In the genomic region with DNA sequence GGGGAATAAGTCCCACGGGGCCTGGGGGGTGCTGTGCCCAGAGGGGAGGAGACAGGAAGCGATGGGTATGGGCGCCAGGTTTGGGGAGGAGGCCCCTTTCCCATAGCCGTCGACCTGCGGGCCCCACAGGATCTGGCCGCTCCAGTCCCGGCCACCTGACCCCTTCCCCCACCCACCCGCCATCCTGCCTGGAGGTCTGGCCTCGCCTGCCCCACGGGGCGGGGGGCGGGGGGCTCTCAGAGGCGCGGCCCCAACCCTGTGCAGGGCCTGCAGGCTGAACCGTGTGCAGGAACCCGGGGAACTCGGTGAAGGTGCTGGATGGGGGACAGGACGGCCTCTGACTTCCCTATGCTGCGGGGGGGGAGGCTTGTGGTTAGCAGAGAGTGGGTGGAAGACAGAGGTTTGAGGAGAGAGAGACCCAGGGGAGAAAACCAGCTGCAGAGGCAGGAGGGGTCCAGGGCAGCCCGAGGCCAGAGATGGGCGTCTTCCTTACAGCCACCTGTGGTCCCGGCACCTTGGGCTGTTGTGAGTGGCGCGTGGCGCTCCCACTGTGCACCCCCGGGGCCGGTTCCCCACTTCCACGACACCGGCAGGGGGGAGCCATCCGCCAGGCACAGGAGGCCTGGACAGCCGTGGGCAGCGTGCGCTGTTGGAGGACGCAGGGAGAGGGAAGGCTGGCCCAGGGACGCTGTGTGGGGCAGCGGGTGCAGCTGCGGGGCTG, we compare ENCODE assay signal across 1 cellular context.
TF ChIP-seq lines count a peak whose summit lies in the region.

No MANE protein-coding gene starts in this region.

TF ChIP-seq in HepG2, 621 proteins besides CTCF, POLR2A, EP300 and RAD21:
- TF ChIP-seq BRCA1 (CRISPR knock-in tag; IDR thresholded peaks at IDR 0.05): no peak
- TF ChIP-seq, protein P1, sequence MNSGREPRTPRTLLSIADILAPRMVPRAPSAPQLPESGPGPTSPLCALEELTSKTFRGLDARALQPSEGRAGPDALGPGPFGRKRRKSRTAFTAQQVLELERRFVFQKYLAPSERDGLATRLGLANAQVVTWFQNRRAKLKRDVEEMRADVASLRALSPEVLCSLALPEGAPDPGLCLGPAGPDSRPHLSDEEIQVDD (CRISPR knock-in tag; IDR thresholded peaks at IDR 0.05; ENCODE audit: borderline replicate concordance): no peak
- no peak for TF ChIP-seq ELF3 (CRISPR knock-in tag; IDR thresholded peaks at IDR 0.05)
- no peak for TF ChIP-seq ZNF562 (CRISPR knock-in tag; IDR thresholded peaks at IDR 0.05; ENCODE audit: borderline replicate concordance)
- TF ChIP-seq SRF (IDR thresholded peaks at IDR 0.05; ENCODE audit: low read depth, low read length): no peak
- no peak for TF ChIP-seq GTF2F1 (IDR thresholded peaks at IDR 0.05; ENCODE audit: low read length)
- TF ChIP-seq EEA1 (CRISPR knock-in tag; IDR thresholded peaks at IDR 0.05; ENCODE audit: borderline replicate concordance): no peak
- TF ChIP-seq ZNF143 (CRISPR knock-in tag; IDR thresholded peaks at IDR 0.05): no peak
